ENCODE assay signal across 9 cellular contexts in genomic region chr2:173149491-173149890, GRCh38.
DNase-seq lines count a peak whose midpoint lies in the region; ATAC-seq and TF ChIP-seq lines count a peak whose summit lies in the region.
"Had no signal": no experiment of that assay in that cellular context is flagged by ENCODE, and none has a peak within 500 bp of the region (broad histone marks: within the 10 kb centered on the region; RNA-seq: fewer than 3 reads in every experiment).

No MANE protein-coding gene starts in this region.

- H3K4me1 Mint-ChIP-seq in chondrocyte (ENCODE audit: low read depth) = peaks cover 50% of the 10 kb centered on the region
- peaks cover 8% of the 10 kb centered on the region for H3K4me1 Mint-ChIP-seq in endothelial cell (ENCODE audit: unreplicated experiment)

- H3K27me3 Mint-ChIP-seq in chondrocyte (ENCODE audit: low read depth) (no peaks in the 10 kb centered on the region), endothelial cell (ENCODE audit: unreplicated experiment) (no peaks in the 10 kb centered on the region)
- H3K27me3 Mint-ChIP-seq: type B pancreatic cell had no signal

- no peaks in the 10 kb centered on the region for H3K9me3 Mint-ChIP-seq in chondrocyte (ENCODE audit: low read depth)
- no peaks in the 10 kb centered on the region for H3K9me3 Mint-ChIP-seq in endothelial cell (ENCODE audit: unreplicated experiment)
- H3K9me3 Mint-ChIP-seq: type B pancreatic cell had no signal

- no peak overlapping the region for H3K4me3 Mint-ChIP-seq in chondrocyte (ENCODE audit: unreplicated experiment)
- no peak overlapping the region for H3K4me3 Mint-ChIP-seq in endothelial cell (ENCODE audit: unreplicated experiment)
- H3K4me3 Mint-ChIP-seq: type B pancreatic cell had no signal

- TF ChIP-seq CTCF in chondrocyte (IDR thresholded peaks at IDR 0.05) (no peak), endothelial cell (IDR thresholded peaks at IDR 0.05; ENCODE audit: unreplicated experiment) (no peak)

- DNase-seq in activated T-cell treated with anti-CD3 and anti-CD28 coated beads for 48 hours (ENCODE audit: low read depth) (peak; percentile 41), chondrocyte (ENCODE audit: low spot score) (no peak), NCI-H446 treated with DMSO at 0.1 percent for 48 hours (lab: John Stamatoyannopoulos, UW) (no peak), endothelial cell (ENCODE audit: low spot score) (no peak), midbrain (lab: John Stamatoyannopoulos, UW) (no peak)
- peak; percentile 4 for DNase-seq in stimulated activated CD4-positive, alpha-beta T cell treated with anti-CD3 and anti-CD28 coated beads, Interleukin-12 subunit alpha, Interleukin-12 subunit beta, amount 100 ng/mL, for 4 hours

- H3K36me3 Mint-ChIP-seq in chondrocyte (ENCODE audit: low read depth) (no peaks in the 10 kb centered on the region), endothelial cell (ENCODE audit: low read depth, unreplicated experiment) (no peaks in the 10 kb centered on the region)

- ATAC-seq in GM18520 (IDR thresholded peaks at IDR 0.05; ENCODE audit: unreplicated experiment) = peak; percentile 72
- peak; percentile 48 for ATAC-seq in HG02763 (IDR thresholded peaks at IDR 0.05; ENCODE audit: unreplicated experiment)

- no peak overlapping the region for H3K27ac Mint-ChIP-seq in chondrocyte (ENCODE audit: unreplicated experiment)
- no peak overlapping the region for H3K27ac Mint-ChIP-seq in endothelial cell (ENCODE audit: unreplicated experiment)
- H3K27ac Mint-ChIP-seq: type B pancreatic cell had no signal

Comparison
In these comparisons a context has a peak if more than half of its experiments do, and no peak if none do; other contexts are left out.
1. DNase-seq: peak in activated T-cell treated with anti-CD3 and anti-CD28 coated beads for 48 hours (single experiment) and stimulated activated CD4-positive, alpha-beta T cell treated with anti-CD3 and anti-CD28 coated beads, Interleukin-12 subunit alpha, Interleukin-12 subunit beta, amount 100 ng/mL, for 4 hours (single experiment); none in chondrocyte (single experiment), NCI-H446 treated with DMSO at 0.1 percent for 48 hours (single experiment), endothelial cell (single experiment) and midbrain (single experiment).